ENCODE assay signal across 8 cellular contexts in genomic region chr6:89432875-89433636, GRCh38. TPM values are rescaled to one million over a fixed set of nuclear protein-coding genes. Genes with fewer than 3 reads are reported as not detected.
DNase-seq lines count a peak whose midpoint lies in the region; ATAC-seq and TF ChIP-seq lines count a peak whose summit lies in the region.

Gene ANKRD6, plus strand, starts transcription at chr6:89433152. Its CDS starts 133,825 bp downstream, at chr6:89566977.

- H3K4me3 Mint-ChIP-seq in activated T-helper 17 cell treated with anti-CD3 and anti-CD28 coated beads, Interleukin-2, amount 50 U/mL, for 72 hours, result peak within 1 kb of the TSS; percentile 77
- H3K4me3 Mint-ChIP-seq in neural crest cell, result peak within 1 kb of the TSS; percentile 91

- H3K9ac ChIP-seq in stomach smooth muscle (ENCODE audit: low read length in 2 of 2), result peak within 1 kb of the TSS; percentile 60

- BruUV-seq in Panc1 (replicated peaks; lab: Mats Ljungman, UMichigan), result no TSS peak

- H3K4me3 ChIP-seq in Panc1 (ENCODE audit: low read depth in 2 of 2, low read length in 2 of 2), result peak within 1 kb of the TSS; percentile 48 to 53
- H3K4me3 ChIP-seq in stomach smooth muscle (ENCODE audit: low read length in 2 of 2), result peak within 1 kb of the TSS; percentile 60 to 79

- no peaks in the 10 kb centered on the region for H3K9me3 Mint-ChIP-seq in activated T-helper 17 cell treated with anti-CD3 and anti-CD28 coated beads, Interleukin-2, amount 50 U/mL, for 72 hours
- H3K9me3 Mint-ChIP-seq in neural crest cell, result peaks cover 3% of the 10 kb centered on the region

- H3K27me3 ChIP-seq in Panc1 (ENCODE audit: control insufficient read depth, insufficient read depth, low read length) (peaks cover 4% of the 10 kb centered on the region; the same call in 1 of the 2 replicates), stomach smooth muscle (ENCODE audit: control insufficient read depth in 1 of 2, insufficient read depth in 2 of 2, low read length in 2 of 2) (no peaks in the 10 kb centered on the region)

- H3K4me1 ChIP-seq in Panc1 (ENCODE audit: control insufficient read depth, insufficient read depth, low read length) (0 out of 2 replicates have a peak, but pooled peaks cover 3% of the 10 kb centered on the region), stomach smooth muscle (ENCODE audit: control insufficient read depth, insufficient read depth, low read length) (peaks cover 13% of the 10 kb centered on the region)

- H3K36me3 Mint-ChIP-seq in activated T-helper 17 cell treated with anti-CD3 and anti-CD28 coated beads, Interleukin-2, amount 50 U/mL, for 72 hours (ENCODE audit: low read depth), result no peaks in the 10 kb centered on the region
- H3K36me3 Mint-ChIP-seq in neural crest cell (ENCODE audit: low read depth), result no peaks in the 10 kb centered on the region

- ATAC-seq in GM19467 (IDR thresholded peaks at IDR 0.05; ENCODE audit: unreplicated experiment) (peak; percentile 90), Panc1 (peak; percentile 98)
- peak; percentile 98 for ATAC-seq in activated T-helper 17 cell treated with anti-CD3 and anti-CD28 coated beads, Interleukin-2, amount 50 U/mL, for 72 hours (replicated peaks)

- in situ Hi-C loops in Panc1 (cut with HindIII; ENCODE audit: low pct_unique_long_range_greater_than_20kb, low sequenced_read_pairs), result no loop called here

- peaks cover 4% of the 10 kb centered on the region for H3K27me3 Mint-ChIP-seq in activated T-helper 17 cell treated with anti-CD3 and anti-CD28 coated beads, Interleukin-2, amount 50 U/mL, for 72 hours
- H3K27me3 Mint-ChIP-seq in neural crest cell (ENCODE audit: low read depth), result peaks cover 25% of the 10 kb centered on the region

- intact Hi-C loops in Panc1 (cut with micrococcal nuclease; ENCODE audit: unreplicated experiment), result loop anchor here (1.0 kb wide), 1 partner anchor 177 kb away; no protein-coding TSS in a partner anchor

- H3K9me3 ChIP-seq in Panc1 (ENCODE audit: control insufficient read depth, insufficient read depth, low read depth, low read length) (no peaks in the 10 kb centered on the region), stomach smooth muscle (ENCODE audit: control insufficient read depth in 2 of 2, low read length in 2 of 2) (no peaks in the 10 kb centered on the region)

- H3K36me3 ChIP-seq in Panc1 (ENCODE audit: control insufficient read depth, insufficient read depth, low read length) (no peaks in the 10 kb centered on the region), stomach smooth muscle (ENCODE audit: control insufficient read depth in 2 of 2, insufficient read depth in 2 of 2, low read length in 2 of 2) (no peaks in the 10 kb centered on the region)

- H3K27ac ChIP-seq in Panc1 (ENCODE audit: low read length) (no peak within 1 kb of the TSS), stomach smooth muscle (ENCODE audit: low read length) (no peak within 1 kb of the TSS)

- POLR2A ChIA-PET in Panc1 (lab: Charles Lee), result no interaction called here

- no peak within 1 kb of the TSS for H3K27ac Mint-ChIP-seq in activated T-helper 17 cell treated with anti-CD3 and anti-CD28 coated beads, Interleukin-2, amount 50 U/mL, for 72 hours
- H3K27ac Mint-ChIP-seq in neural crest cell (ENCODE audit: unreplicated experiment), result no peak within 1 kb of the TSS

- DNase-seq in COLO829 (ENCODE audit: low spot score) (peak; percentile 40), HK-2 (ENCODE audit: unreplicated experiment) (peak; percentile 84), Panc1 (ENCODE audit: low read depth, low spot score) (no peak), fibroblast of the conjunctiva (ENCODE audit: low read depth) (peak; percentile 20), neural crest cell (ENCODE audit: low read depth, low spot score) (peak; percentile 87)

- CTCF ChIA-PET in Panc1 (lab: Charles Lee), result interaction anchor here (0.8 to 0.9 kb wide), 2 partner anchors 61 to 176 kb away, joined by 3 to 6 read pairs; no protein-coding TSS in a partner anchor

- H3K4me1 Mint-ChIP-seq in activated T-helper 17 cell treated with anti-CD3 and anti-CD28 coated beads, Interleukin-2, amount 50 U/mL, for 72 hours, result no peaks in the 10 kb centered on the region
- peaks cover 40% of the 10 kb centered on the region for H3K4me1 Mint-ChIP-seq in neural crest cell

- TF ChIP-seq CTCF in Panc1 (IDR thresholded peaks at IDR 0.05), result peak; percentile 98
- peak; percentile 93 for TF ChIP-seq CTCF in neural crest cell (conservative IDR thresholded peaks at IDR 0.05)

RNA-seq across cellular contexts. Expression of gene ANKRD6, which starts in this region (rescaled TPM):
- total RNA-seq in Panc1 (2021; ENCODE audit: unreplicated experiment), result 2.4 TPM
- polyA plus RNA-seq in Panc1 (2012; ENCODE audit: insufficient read length), result 2.6 TPM
- 1 to 10 TPM; 1.6 to 3.8 TPM for total RNA-seq in activated T-helper 17 cell treated with anti-CD3 and anti-CD28 coated beads, Interleukin-2, amount 50 U/mL, for 72 hours
- 20.5 and 20.7 TPM in 2 replicates for total RNA-seq in neural crest cell
